ENCODE assay signal across 28 cellular contexts in the genomic region with DNA sequence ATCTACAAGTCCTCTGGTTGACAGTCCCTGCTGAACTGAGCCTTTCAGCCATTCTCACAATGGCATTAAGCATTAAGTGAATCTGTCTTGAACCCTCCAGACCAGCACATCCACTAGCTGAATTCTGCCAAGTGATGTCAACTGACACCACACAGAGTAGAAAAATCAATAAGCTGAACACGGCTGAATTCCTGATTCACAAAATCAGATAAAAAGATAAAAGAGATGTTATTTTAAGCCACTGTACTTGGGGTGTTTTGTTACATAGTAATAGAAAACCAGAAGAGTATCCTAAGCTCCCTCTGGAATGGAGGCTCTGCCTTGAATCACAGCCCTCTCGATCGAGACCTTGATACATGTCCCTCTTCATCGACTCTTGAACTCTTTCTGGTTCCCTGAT.
"Had no signal": no experiment of that assay in that cellular context is flagged by ENCODE, and none has a peak within 500 bp of the region (broad histone marks: within the 10 kb centered on the region; RNA-seq: fewer than 3 reads in every experiment).

No MANE protein-coding gene starts in this region.

- ATAC-seq: left colon; left lung; lower lobe of right lung; naive thymus-derived CD8-positive, alpha-beta T cell; right cardiac atrium; sciatic nerve; stimulated activated naive B cell treated with anti-CD40 and anti-IgM and Interleukin-4, amounts not matched to agents 10 μg/mL and 1 μg/mL and 100 μg/mL, for 72 hours; stimulated activated naive CD8-positive, alpha-beta T cell treated with anti-CD3 and anti-CD28 coated beads, Interleukin-15, Interleukin-2, amounts not matched to agents 100 U/mL and 50 U/mL, for 24 hours had no signal

- H3K4me3 Mint-ChIP-seq: immature natural killer cell; naive thymus-derived CD8-positive, alpha-beta T cell; nephron; neural progenitor cell; stimulated activated naive B cell treated with anti-CD40 and anti-IgM and Interleukin-4, amounts not matched to agents 10 μg/mL and 1 μg/mL and 100 μg/mL, for 72 hours had no signal

- H3K4me1 Mint-ChIP-seq: immature natural killer cell; naive thymus-derived CD8-positive, alpha-beta T cell; neural progenitor cell; stimulated activated naive B cell treated with anti-CD40 and anti-IgM and Interleukin-4, amounts not matched to agents 10 μg/mL and 1 μg/mL and 100 μg/mL, for 72 hours had no signal

- H3K4me1 ChIP-seq: left lung, lower lobe of right lung, neural progenitor cell, suprapubic skin, uterus had no signal

- H3K27ac ChIP-seq: left lung, lower lobe of right lung, neural progenitor cell, neutrophil, parathyroid adenoma, skin epidermis, suprapubic skin, thoracic aorta, tibial artery, uterus had no signal

- H3K36me3 ChIP-seq: left lung, lower lobe of right lung, neural progenitor cell, neutrophil, suprapubic skin, thoracic aorta, tibial artery, uterus had no signal

- H3K27me3 Mint-ChIP-seq: naive thymus-derived CD8-positive, alpha-beta T cell; stimulated activated naive B cell treated with anti-CD40 and anti-IgM and Interleukin-4, amounts not matched to agents 10 μg/mL and 1 μg/mL and 100 μg/mL, for 72 hours had no signal

- H3K9me3 Mint-ChIP-seq: nephron; neural progenitor cell; stimulated activated naive B cell treated with anti-CD40 and anti-IgM and Interleukin-4, amounts not matched to agents 10 μg/mL and 1 μg/mL and 100 μg/mL, for 72 hours had no signal

- H3K27me3 ChIP-seq: left lung, neural progenitor cell, neutrophil, suprapubic skin, tibial artery, uterus had no signal

- H3K4me3 ChIP-seq: left lung, lower lobe of right lung, neural progenitor cell, skin epidermis, suprapubic skin, thoracic aorta, tibial artery, uterus had no signal

- H3K9me3 ChIP-seq: left lung, lower lobe of right lung, neutrophil, suprapubic skin, thoracic aorta, tibial artery, uterus had no signal

- DNase-seq: hypothalamus; immature natural killer cell; kidney; left colon; left lung; lower lobe of right lung; mammary epithelial cell; mesenchymal stem cell; naive thymus-derived CD8-positive, alpha-beta T cell; occipital lobe; right cardiac atrium; stimulated activated CD4-positive, alpha-beta T cell treated with anti-CD3 and anti-CD28 coated beads, Interleukin-12 subunit alpha, Interleukin-12 subunit beta, amount 100 ng/mL, for 4 hours; stimulated activated CD4-positive, alpha-beta T cell treated with anti-CD3 and anti-CD28 coated beads, Interleukin-15, amount 100 ng/mL, for 24 hours; stimulated activated CD4-positive, alpha-beta T cell treated with anti-CD3 and anti-CD28 coated beads, Interleukin-2, amount 100 ng/mL, for 24 hours; stimulated activated CD4-positive, alpha-beta T cell treated with anti-CD3 and anti-CD28 coated beads, Interleukin-4, amount 100 ng/mL, for 1 hour; stimulated activated naive B cell treated with anti-CD40 and anti-IgM and Interleukin-4, amounts not matched to agents 10 μg/mL and 1 μg/mL and 100 μg/mL, for 72 hours; stimulated activated naive CD8-positive, alpha-beta T cell treated with anti-CD3 and anti-CD28 coated beads, Interleukin-15, Interleukin-2, amounts not matched to agents 100 U/mL and 50 U/mL, for 24 hours; tibial artery; trophoblast cell; uterus had no signal

- H3K36me3 Mint-ChIP-seq: immature natural killer cell; naive thymus-derived CD8-positive, alpha-beta T cell; neural progenitor cell; stimulated activated naive B cell treated with anti-CD40 and anti-IgM and Interleukin-4, amounts not matched to agents 10 μg/mL and 1 μg/mL and 100 μg/mL, for 72 hours had no signal

- H3K27ac Mint-ChIP-seq: immature natural killer cell; naive thymus-derived CD8-positive, alpha-beta T cell; nephron; neural progenitor cell; stimulated activated naive B cell treated with anti-CD40 and anti-IgM and Interleukin-4, amounts not matched to agents 10 μg/mL and 1 μg/mL and 100 μg/mL, for 72 hours had no signal
